ENCODE assay signal across 8 cellular contexts in the genomic region with DNA sequence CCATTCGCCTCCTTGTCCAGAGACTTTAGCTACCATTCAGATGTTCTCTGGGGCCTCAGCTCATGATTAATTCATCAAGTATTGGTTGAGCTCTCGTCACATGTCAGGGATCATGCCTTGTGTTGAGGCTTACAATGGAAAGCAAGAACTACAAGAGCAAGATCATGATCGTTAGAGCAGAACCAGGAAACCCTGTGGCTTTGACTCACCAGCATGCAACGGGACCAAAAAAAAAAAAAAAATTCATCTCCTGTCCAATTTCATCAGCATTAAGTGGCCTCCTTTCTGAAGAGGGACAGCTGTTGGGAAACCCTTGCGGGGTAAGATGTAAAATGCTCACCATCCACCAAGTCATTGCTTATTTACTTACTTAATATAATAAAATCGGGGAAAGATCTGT. TPM values are rescaled to one million over a fixed set of nuclear protein-coding genes. Genes with fewer than 3 reads are reported as not detected.
DNase-seq lines count a peak whose midpoint lies in the region; ATAC-seq, FAIRE-seq and TF ChIP-seq lines count a peak whose summit lies in the region.

No MANE protein-coding gene starts in this region.

- peak; percentile 90 for ATAC-seq in GM21619 (IDR thresholded peaks at IDR 0.05; ENCODE audit: unreplicated experiment)

- TF ChIP-seq CTCF in kidney epithelial cell (IDR thresholded peaks at IDR 0.05; ENCODE audit: insufficient read depth, low read length, poor library complexity, severe bottlenecking) = no peak

- H3K4me3 ChIP-seq in kidney epithelial cell (ENCODE audit: low read depth, low read length) (no peak overlapping the region), small intestine (ENCODE audit: low read depth in 1 of 2, low read length in 2 of 2) (no peak overlapping the region)

- H3K4me1 ChIP-seq in small intestine (ENCODE audit: control insufficient read depth in 2 of 2, insufficient read depth in 1 of 2, low read depth in 1 of 2, low read length in 1 of 2) = peaks cover 0 to 4% of the 10 kb centered on the region in 2 donors

- H3K27me3 ChIP-seq in kidney epithelial cell (ENCODE audit: control insufficient read depth, insufficient read depth, low read length) (no peaks in the 10 kb centered on the region), small intestine (ENCODE audit: control insufficient read depth in 2 of 2, insufficient read depth in 2 of 2, low read length in 2 of 2) (peaks cover 0 to 2% of the 10 kb centered on the region in 2 donors)

- no peak for FAIRE-seq in small intestine (lab: Jason Lieb, UNC)

- DNase-seq in ELR (ENCODE audit: low read depth) (peak; percentile 95), NOMO-1 treated with dmso at 0.1 percent for 144 hours (lab: John Stamatoyannopoulos, UW; ENCODE audit: unreplicated experiment) (peak; percentile 30), kidney epithelial cell (ENCODE audit: low read depth) (peak; percentile 98), T-helper 9 cell (no peak), small intestine (no peak), OCI-M1 (lab: John Stamatoyannopoulos, UW) (no peak), NCI-H1092 treated with DMSO at 0.1 percent for 48 hours (lab: John Stamatoyannopoulos, UW) (no peak)

- WGBS in small intestine, 3 donors = 62 to 87% (median 79%) methylated on average over 6 of the region's 6 CpGs

- H3K36me3 ChIP-seq in kidney epithelial cell (ENCODE audit: control insufficient read depth, insufficient read depth, low read length) (no peaks in the 10 kb centered on the region), small intestine (ENCODE audit: control insufficient read depth in 2 of 2, insufficient read depth in 2 of 2, low read length in 2 of 2) (no peaks in the 10 kb centered on the region)

- no peaks in the 10 kb centered on the region for H3K9me3 ChIP-seq in small intestine (ENCODE audit: control insufficient read depth, low read depth)

- H3K27ac ChIP-seq in small intestine (ENCODE audit: low read depth in 1 of 2, low read length in 1 of 2) = no peak overlapping the region

RNA-seq across cellular contexts. Expression of gene USP10, which starts 12.1 kb away (rescaled TPM):
- total RNA-seq in kidney epithelial cell = 57.6 and 67.8 TPM in 2 replicates
- 10 to 100 TPM; 22.4 to 38.6 (median 25.7) TPM for polyA plus RNA-seq in small intestine

RNA-seq across cellular contexts. Expression of gene KLHL36, which starts 39.4 kb away (rescaled TPM):
- total RNA-seq in kidney epithelial cell = 78.5 and 105 TPM in 2 replicates
- 10 to 100 TPM; 12.7 to 21.7 (median 16.8) TPM for polyA plus RNA-seq in small intestine

Comparison
In these comparisons a context has a peak if more than half of its experiments do, and no peak if none do; other contexts are left out.
1. DNase-seq: peak in ELR (single experiment), NOMO-1 treated with dmso at 0.1 percent for 144 hours (single experiment) and kidney epithelial cell (single experiment); none in T-helper 9 cell (single experiment), small intestine (single experiment), OCI-M1 (single experiment) and NCI-H1092 treated with DMSO at 0.1 percent for 48 hours (single experiment).